7 cellular contexts compared by ENCODE assay signal in genomic region chr15:21774760-21775159, GRCh38.
DNase-seq lines count a peak whose midpoint lies in the region; ATAC-seq and TF ChIP-seq lines count a peak whose summit lies in the region.
"Not testable (repeated sequence)": the region's sequence is repeated elsewhere in the genome, so short reads cannot be mapped to it uniquely, and the experiment has no call there.

No MANE protein-coding gene starts in this region.

- not testable (repeated sequence) for H3K79me2 ChIP-seq in DND-41 (ENCODE audit: insufficient read depth, low read length)

- TF ChIP-seq CTCF in CD4-positive, alpha-beta T cell (IDR thresholded peaks at IDR 0.05); DND-41 (IDR thresholded peaks at IDR 0.05; ENCODE audit: borderline replicate concordance, extremely low read depth, low read length, poor library complexity, severe bottlenecking); activated CD8-positive, alpha-beta T cell treated with anti-CD3 and anti-CD28 coated beads for 36 hours (IDR thresholded peaks at IDR 0.05): not testable (repeated sequence)

- not testable (repeated sequence) for H3K36me3 Mint-ChIP-seq in CD4-positive, alpha-beta T cell (ENCODE audit: low read depth); T-helper 17 cell (ENCODE audit: low read depth); activated CD8-positive, alpha-beta T cell treated with anti-CD3 and anti-CD28 coated beads for 36 hours (ENCODE audit: low read depth); activated naive CD8-positive, alpha-beta T cell treated with anti-CD3 and anti-CD28 coated beads, Interleukin-2, amount 10 ng/mL, durations not matched to agents 7 days and 5 days; naive thymus-derived CD8-positive, alpha-beta T cell; natural killer cell treated with Interleukin-12 subunit alpha and Interleukin-12 subunit beta and Interleukin-15 and Interleukin-18, amount 100 ng/mL, for 72 hours

- not testable (repeated sequence) for H3K4me1 ChIP-seq in DND-41 (ENCODE audit: insufficient read depth, low read length)

- not testable (repeated sequence) for H3K9me3 Mint-ChIP-seq in CD4-positive, alpha-beta T cell; activated CD8-positive, alpha-beta T cell treated with anti-CD3 and anti-CD28 coated beads for 36 hours; activated naive CD8-positive, alpha-beta T cell treated with anti-CD3 and anti-CD28 coated beads, Interleukin-2, amount 10 ng/mL, durations not matched to agents 7 days and 5 days; naive thymus-derived CD8-positive, alpha-beta T cell; natural killer cell treated with Interleukin-12 subunit alpha and Interleukin-12 subunit beta and Interleukin-15 and Interleukin-18, amount 100 ng/mL, for 72 hours

- H3K4me3 ChIP-seq in DND-41 (ENCODE audit: low read depth in 1 of 2, low read length in 2 of 2): not testable (repeated sequence)

- H3K9me3 ChIP-seq in CD4-positive, alpha-beta T cell (ENCODE audit: control insufficient read depth, low read length); DND-41 (ENCODE audit: insufficient read depth, low read length, severe bottlenecking); T-helper 17 cell (ENCODE audit: control insufficient read depth, low read length, poor library complexity, severe bottlenecking): not testable (repeated sequence)

- not testable (repeated sequence) for H3K9ac ChIP-seq in DND-41 (ENCODE audit: low read depth, low read length)

- H3K4me2 ChIP-seq in DND-41 (ENCODE audit: insufficient read depth, low read length): not testable (repeated sequence)

- CTCF ChIA-PET in CD4-positive, alpha-beta T cell (lab: Charles Lee); activated CD8-positive, alpha-beta T cell treated with anti-CD3 and anti-CD28 coated beads for 36 hours (lab: Charles Lee): not testable (repeated sequence)

- not testable (repeated sequence) for H3K36me3 ChIP-seq in DND-41 (ENCODE audit: insufficient read depth, low read length)

- not testable (repeated sequence) for H3K27ac ChIP-seq in CD4-positive, alpha-beta T cell (ENCODE audit: low read depth, low read length); DND-41 (ENCODE audit: low read length)

- intact Hi-C loops in CD4-positive, alpha-beta T cell (cut with DNase I, micrococcal nuclease); activated CD8-positive, alpha-beta T cell treated with anti-CD3 and anti-CD28 coated beads for 36 hours (cut with micrococcal nuclease): not testable (repeated sequence)

- not testable (repeated sequence) for H3K27ac Mint-ChIP-seq in CD4-positive, alpha-beta T cell; T-helper 17 cell; activated CD8-positive, alpha-beta T cell treated with anti-CD3 and anti-CD28 coated beads for 36 hours; activated naive CD8-positive, alpha-beta T cell treated with anti-CD3 and anti-CD28 coated beads, Interleukin-2, amount 10 ng/mL, durations not matched to agents 7 days and 5 days; naive thymus-derived CD8-positive, alpha-beta T cell; natural killer cell treated with Interleukin-12 subunit alpha and Interleukin-12 subunit beta and Interleukin-15 and Interleukin-18, amount 100 ng/mL, for 72 hours

- DNase-seq in CD4-positive, alpha-beta T cell; DND-41; T-helper 17 cell; activated CD8-positive, alpha-beta T cell treated with anti-CD3 and anti-CD28 coated beads for 36 hours; activated naive CD8-positive, alpha-beta T cell treated with anti-CD3 and anti-CD28 coated beads, Interleukin-2, amount 10 ng/mL, durations not matched to agents 7 days and 5 days; naive thymus-derived CD8-positive, alpha-beta T cell; natural killer cell treated with Interleukin-12 subunit alpha and Interleukin-12 subunit beta and Interleukin-15 and Interleukin-18, amount 100 ng/mL, for 72 hours (ENCODE audit: low spot score): not testable (repeated sequence)

- H3K27me3 ChIP-seq in CD4-positive, alpha-beta T cell (ENCODE audit: control insufficient read depth, insufficient read depth, low read length); DND-41 (ENCODE audit: insufficient read depth, low read length, poor library complexity): not testable (repeated sequence)

- peak; percentile 62 for ATAC-seq in CD4-positive, alpha-beta T cell (ENCODE audit: poor library complexity)
- ATAC-seq in DND-41 (ENCODE audit: insufficient read depth, low read depth) (peak; percentile 45; the same call in 2 of the 3 replicates), T-helper 17 cell (peak; percentile 39)
- peak; percentile 34 for ATAC-seq in activated CD8-positive, alpha-beta T cell treated with anti-CD3 and anti-CD28 coated beads for 36 hours
- ATAC-seq in activated naive CD8-positive, alpha-beta T cell treated with anti-CD3 and anti-CD28 coated beads, Interleukin-2, amount 10 ng/mL, durations not matched to agents 7 days and 5 days (ENCODE audit: low read depth): peak; percentile 80
- ATAC-seq in naive thymus-derived CD8-positive, alpha-beta T cell: peak; percentile 49 to 75
- peak; percentile 63 to 72 for ATAC-seq in natural killer cell treated with Interleukin-12 subunit alpha and Interleukin-12 subunit beta and Interleukin-15 and Interleukin-18, amount 100 ng/mL, for 72 hours

- POLR2A ChIA-PET in CD4-positive, alpha-beta T cell (lab: Charles Lee); activated CD8-positive, alpha-beta T cell treated with anti-CD3 and anti-CD28 coated beads for 36 hours (lab: Charles Lee); activated naive CD8-positive, alpha-beta T cell treated with anti-CD3 and anti-CD28 coated beads, Interleukin-2, amount 10 ng/mL, durations not matched to agents 7 days and 5 days (lab: Charles Lee); naive thymus-derived CD8-positive, alpha-beta T cell (lab: Charles Lee): not testable (repeated sequence)

- H3K4me1 Mint-ChIP-seq in CD4-positive, alpha-beta T cell (ENCODE audit: low read depth); T-helper 17 cell; activated CD8-positive, alpha-beta T cell treated with anti-CD3 and anti-CD28 coated beads for 36 hours (ENCODE audit: low read depth); activated naive CD8-positive, alpha-beta T cell treated with anti-CD3 and anti-CD28 coated beads, Interleukin-2, amount 10 ng/mL, durations not matched to agents 7 days and 5 days; naive thymus-derived CD8-positive, alpha-beta T cell; natural killer cell treated with Interleukin-12 subunit alpha and Interleukin-12 subunit beta and Interleukin-15 and Interleukin-18, amount 100 ng/mL, for 72 hours (ENCODE audit: low read depth in 2 of 2): not testable (repeated sequence)

- not testable (repeated sequence) for H3K4me3 Mint-ChIP-seq in CD4-positive, alpha-beta T cell; T-helper 17 cell; activated CD8-positive, alpha-beta T cell treated with anti-CD3 and anti-CD28 coated beads for 36 hours; activated naive CD8-positive, alpha-beta T cell treated with anti-CD3 and anti-CD28 coated beads, Interleukin-2, amount 10 ng/mL, durations not matched to agents 7 days and 5 days; naive thymus-derived CD8-positive, alpha-beta T cell; natural killer cell treated with Interleukin-12 subunit alpha and Interleukin-12 subunit beta and Interleukin-15 and Interleukin-18, amount 100 ng/mL, for 72 hours

- H2AFZ ChIP-seq in DND-41 (ENCODE audit: low read depth, low read length): not testable (repeated sequence)

- H4K20me1 ChIP-seq in DND-41 (ENCODE audit: insufficient read depth, low read length): not testable (repeated sequence)

- H3K27me3 Mint-ChIP-seq in CD4-positive, alpha-beta T cell; T-helper 17 cell; activated CD8-positive, alpha-beta T cell treated with anti-CD3 and anti-CD28 coated beads for 36 hours; activated naive CD8-positive, alpha-beta T cell treated with anti-CD3 and anti-CD28 coated beads, Interleukin-2, amount 10 ng/mL, durations not matched to agents 7 days and 5 days; naive thymus-derived CD8-positive, alpha-beta T cell; natural killer cell treated with Interleukin-12 subunit alpha and Interleukin-12 subunit beta and Interleukin-15 and Interleukin-18, amount 100 ng/mL, for 72 hours: not testable (repeated sequence)
